In the genomic region with DNA sequence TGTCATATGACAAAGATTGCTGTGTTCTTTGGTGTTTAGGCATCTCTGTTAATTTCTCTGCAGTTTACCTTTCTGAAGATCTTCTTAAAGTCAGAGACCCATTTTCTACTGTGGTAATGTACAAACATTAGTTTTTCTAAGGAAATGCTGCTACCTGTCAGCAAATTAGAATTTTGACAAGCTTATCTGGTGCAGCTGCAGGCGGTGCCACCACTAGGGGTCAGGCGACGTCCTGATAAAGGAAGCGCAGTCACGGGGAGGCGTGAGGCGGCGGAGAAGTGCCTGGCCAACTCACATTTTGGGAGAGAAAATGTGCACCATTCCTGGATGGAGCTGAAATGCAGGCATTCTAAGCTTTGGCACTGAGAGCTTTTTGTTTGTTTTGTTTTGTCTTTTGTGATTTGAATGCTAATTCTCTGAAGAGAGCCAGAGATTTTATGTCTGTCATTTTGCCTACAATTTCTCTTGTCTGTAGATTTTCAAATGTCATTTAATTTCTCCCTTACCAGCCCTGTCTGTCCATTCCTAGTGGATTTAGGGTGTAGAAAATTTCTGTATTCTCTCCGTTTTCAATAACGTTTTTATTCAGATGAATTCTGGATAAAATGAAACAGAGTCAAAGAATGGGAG, we compare ENCODE assay signal across 8 cellular contexts. TPM values are rescaled to one million over a fixed set of nuclear protein-coding genes. Genes with fewer than 3 reads are reported as not detected.
DNase-seq lines count a peak whose midpoint lies in the region; ATAC-seq and TF ChIP-seq lines count a peak whose summit lies in the region.

No MANE protein-coding gene starts in this region.

- H3K9me3 Mint-ChIP-seq in GM23338 = peaks cover 5% of the 10 kb centered on the region; the same call in 1 of the 3 replicates
- no peaks in the 10 kb centered on the region for H3K9me3 Mint-ChIP-seq in activated naive CD4-positive, alpha-beta T cell treated with anti-CD3 and anti-CD28 coated beads for 36 hours

- H3K79me2 ChIP-seq in GM23338 (replicated peaks; ENCODE audit: insufficient read depth) = no peaks in the 10 kb centered on the region

- CTCF ChIA-PET in activated naive CD4-positive, alpha-beta T cell treated with anti-CD3 and anti-CD28 coated beads for 36 hours (lab: Charles Lee) = interaction anchor here (0.7 to 5.4 kb wide), 34 partner anchors 10 to 412 kb away, joined by 3 to 89 read pairs (median 4); partner anchors contain the start of genes ERICH6 and SIAH2

- H3K27ac ChIP-seq in GM23338 (ENCODE audit: low read depth) = no peak overlapping the region
- no peak overlapping the region for H3K27ac ChIP-seq in upper lobe of right lung

- peak; percentile 96 for ATAC-seq in GM23338
- ATAC-seq in SK-N-SH treated with all-trans-retinoic acid at 6 μM for 48 hours = peak; percentile 98
- ATAC-seq in upper lobe of right lung = peak; percentile 95

- peak overlapping the region; percentile 8; the same call in 1 of the 2 replicates for H2AFZ ChIP-seq in GM23338

- no peaks in the 10 kb centered on the region for H3K36me3 Mint-ChIP-seq in GM23338 (ENCODE audit: low read depth)
- H3K36me3 Mint-ChIP-seq in activated naive CD4-positive, alpha-beta T cell treated with anti-CD3 and anti-CD28 coated beads for 36 hours (ENCODE audit: low read depth) = no peaks in the 10 kb centered on the region

- H3K36me3 ChIP-seq in GM23338 (ENCODE audit: insufficient read depth) (no peaks in the 10 kb centered on the region), MG63 (no peaks in the 10 kb centered on the region), upper lobe of right lung (no peaks in the 10 kb centered on the region)

- peaks cover 7% of the 10 kb centered on the region for H3K27me3 Mint-ChIP-seq in GM23338 (ENCODE audit: insufficient read depth, low read depth, poor library complexity)
- peaks cover 6% of the 10 kb centered on the region for H3K27me3 Mint-ChIP-seq in activated naive CD4-positive, alpha-beta T cell treated with anti-CD3 and anti-CD28 coated beads for 36 hours (ENCODE audit: low read depth)

- TF ChIP-seq CTCF in GM23338 (conservative IDR thresholded peaks at IDR 0.05; ENCODE audit: low read depth in 2 of 2) (peak; percentile 98 to 99), upper lobe of right lung (IDR thresholded peaks at IDR 0.05) (peak; percentile 94)

- H3K4me1 Mint-ChIP-seq in GM23338 = no peaks in the 10 kb centered on the region
- H3K4me1 Mint-ChIP-seq in activated naive CD4-positive, alpha-beta T cell treated with anti-CD3 and anti-CD28 coated beads for 36 hours (ENCODE audit: low read depth) = peaks cover 49% of the 10 kb centered on the region

- no peaks in the 10 kb centered on the region for H3K9me2 ChIP-seq in GM23338 (ENCODE audit: insufficient read depth)

- H3K4me3 ChIP-seq in GM23338 (no peak overlapping the region), MG63 (no peak overlapping the region), upper lobe of right lung (no peak overlapping the region)

- no peak overlapping the region for H3K27ac Mint-ChIP-seq in GM23338
- H3K27ac Mint-ChIP-seq in activated naive CD4-positive, alpha-beta T cell treated with anti-CD3 and anti-CD28 coated beads for 36 hours = no peak overlapping the region

- H3K27me3 ChIP-seq in GM23338 (ENCODE audit: insufficient read depth) (no peaks in the 10 kb centered on the region), MG63 (no peaks in the 10 kb centered on the region), upper lobe of right lung (no peaks in the 10 kb centered on the region)

- H3K4me1 ChIP-seq in GM23338 (ENCODE audit: insufficient read depth) (no peaks in the 10 kb centered on the region), upper lobe of right lung (no peaks in the 10 kb centered on the region)

- H3K9me3 ChIP-seq in MG63 (no peaks in the 10 kb centered on the region), upper lobe of right lung (no peaks in the 10 kb centered on the region)

- DNase-seq in EH (ENCODE audit: low read depth) (peak; percentile 68), GM23338 (ENCODE audit: low spot score) (peak; percentile 94), MG63 (peak; percentile 78), glomerular visceral epithelial cell (ENCODE audit: extremely low spot score) (peak; percentile 31), posterior vena cava (ENCODE audit: low spot score) (peak; percentile 96), upper lobe of right lung (peak; percentile 95)
- DNase-seq in activated naive CD4-positive, alpha-beta T cell treated with anti-CD3 and anti-CD28 coated beads for 36 hours = peak; percentile 93

- intact Hi-C loops in activated naive CD4-positive, alpha-beta T cell treated with anti-CD3 and anti-CD28 coated beads for 36 hours (cut with micrococcal nuclease) = loop anchor here (1.0 to 2.0 kb wide), 5 partner anchors 67 to 358 kb away; no protein-coding TSS in a partner anchor
- intact Hi-C loops in posterior vena cava (cut with DNase I) (loop anchor here (2.0 to 10.0 kb wide), 4 partner anchors 63 to 359 kb away; no protein-coding TSS in a partner anchor), upper lobe of right lung (cut with DNase I) (no loop called here)

- no peaks in the 10 kb centered on the region for H4K20me1 ChIP-seq in GM23338 (replicated peaks; ENCODE audit: insufficient read depth)

- H3K4me3 Mint-ChIP-seq in GM23338 = no peak overlapping the region
- no peak overlapping the region for H3K4me3 Mint-ChIP-seq in activated naive CD4-positive, alpha-beta T cell treated with anti-CD3 and anti-CD28 coated beads for 36 hours

- H3F3A ChIP-seq in GM23338 (replicated peaks; ENCODE audit: low read depth) = no peaks in the 10 kb centered on the region

- no peak overlapping the region for H3K4me2 ChIP-seq in GM23338

TF ChIP-seq in GM23338, 12 proteins besides CTCF, POLR2A, EP300 and RAD21 (continues in another document):
- TF ChIP-seq EZH2 (IDR thresholded peaks at IDR 0.05; ENCODE audit: low read depth, unreplicated experiment) (no peak), ZNF331 (CRISPR knock-in tag; IDR thresholded peaks at IDR 0.05; ENCODE audit: low read depth) (no peak), NANOG (IDR thresholded peaks at IDR 0.05; ENCODE audit: borderline replicate concordance) (no peak), STAT1 (IDR thresholded peaks at IDR 0.05; ENCODE audit: unreplicated experiment) (no peak)
- TF ChIP-seq, protein P1, sequence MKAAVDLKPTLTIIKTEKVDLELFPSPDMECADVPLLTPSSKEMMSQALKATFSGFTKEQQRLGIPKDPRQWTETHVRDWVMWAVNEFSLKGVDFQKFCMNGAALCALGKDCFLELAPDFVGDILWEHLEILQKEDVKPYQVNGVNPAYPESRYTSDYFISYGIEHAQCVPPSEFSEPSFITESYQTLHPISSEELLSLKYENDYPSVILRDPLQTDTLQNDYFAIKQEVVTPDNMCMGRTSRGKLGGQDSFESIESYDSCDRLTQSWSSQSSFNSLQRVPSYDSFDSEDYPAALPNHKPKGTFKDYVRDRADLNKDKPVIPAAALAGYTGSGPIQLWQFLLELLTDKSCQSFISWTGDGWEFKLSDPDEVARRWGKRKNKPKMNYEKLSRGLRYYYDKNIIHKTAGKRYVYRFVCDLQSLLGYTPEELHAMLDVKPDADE (IDR thresholded peaks at IDR 0.05) = no peak

TF ChIP-seq in SK-N-SH treated with all-trans-retinoic acid at 6 μM for 48 hours, 23 proteins besides CTCF, POLR2A, EP300 and RAD21 (continues in another document):
- no peak for TF ChIP-seq CSDC2 (CRISPR knock-in tag; IDR thresholded peaks at IDR 0.05)
- no peak for TF ChIP-seq ZNF8 (CRISPR knock-in tag; IDR thresholded peaks at IDR 0.05)
- no peak for TF ChIP-seq SNAI2 (CRISPR knock-in tag; IDR thresholded peaks at IDR 0.05)
- no peak for TF ChIP-seq ISL1 (CRISPR knock-in tag; IDR thresholded peaks at IDR 0.05)
- no peak for TF ChIP-seq OSR1 (CRISPR knock-in tag; IDR thresholded peaks at IDR 0.05)
- TF ChIP-seq TCF4 (CRISPR knock-in tag; IDR thresholded peaks at IDR 0.05; ENCODE audit: borderline replicate concordance) = no peak
- TF ChIP-seq, protein P2, sequence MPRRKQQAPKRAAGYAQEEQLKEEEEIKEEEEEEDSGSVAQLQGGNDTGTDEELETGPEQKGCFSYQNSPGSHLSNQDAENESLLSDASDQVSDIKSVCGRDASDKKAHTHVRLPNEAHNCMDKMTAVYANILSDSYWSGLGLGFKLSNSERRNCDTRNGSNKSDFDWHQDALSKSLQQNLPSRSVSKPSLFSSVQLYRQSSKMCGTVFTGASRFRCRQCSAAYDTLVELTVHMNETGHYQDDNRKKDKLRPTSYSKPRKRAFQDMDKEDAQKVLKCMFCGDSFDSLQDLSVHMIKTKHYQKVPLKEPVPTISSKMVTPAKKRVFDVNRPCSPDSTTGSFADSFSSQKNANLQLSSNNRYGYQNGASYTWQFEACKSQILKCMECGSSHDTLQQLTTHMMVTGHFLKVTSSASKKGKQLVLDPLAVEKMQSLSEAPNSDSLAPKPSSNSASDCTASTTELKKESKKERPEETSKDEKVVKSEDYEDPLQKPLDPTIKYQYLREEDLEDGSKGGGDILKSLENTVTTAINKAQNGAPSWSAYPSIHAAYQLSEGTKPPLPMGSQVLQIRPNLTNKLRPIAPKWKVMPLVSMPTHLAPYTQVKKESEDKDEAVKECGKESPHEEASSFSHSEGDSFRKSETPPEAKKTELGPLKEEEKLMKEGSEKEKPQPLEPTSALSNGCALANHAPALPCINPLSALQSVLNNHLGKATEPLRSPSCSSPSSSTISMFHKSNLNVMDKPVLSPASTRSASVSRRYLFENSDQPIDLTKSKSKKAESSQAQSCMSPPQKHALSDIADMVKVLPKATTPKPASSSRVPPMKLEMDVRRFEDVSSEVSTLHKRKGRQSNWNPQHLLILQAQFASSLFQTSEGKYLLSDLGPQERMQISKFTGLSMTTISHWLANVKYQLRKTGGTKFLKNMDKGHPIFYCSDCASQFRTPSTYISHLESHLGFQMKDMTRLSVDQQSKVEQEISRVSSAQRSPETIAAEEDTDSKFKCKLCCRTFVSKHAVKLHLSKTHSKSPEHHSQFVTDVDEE (CRISPR knock-in tag; IDR thresholded peaks at IDR 0.05) = no peak

RNA-seq across cellular contexts. Expression of gene SIAH2, which starts 24.9 kb away (rescaled TPM):
- 15.3 and 28.8 TPM in 2 replicates for total RNA-seq in GM23338 (2014; rRNA removed; shearing (Covaris generic))
- 6.3 and 6.4 TPM in 2 replicates for polyA plus RNA-seq in GM23338 (2016; fragmentation: Nextera tagmentation; extraction: Ambion mirVana)
- total RNA-seq in MG63 (2014; rRNA removed; shearing (Covaris generic); ENCODE audit: low replicate concordance) = 27.4 and 31.3 TPM in 2 replicates
- total RNA-seq in activated naive CD4-positive, alpha-beta T cell treated with anti-CD3 and anti-CD28 coated beads for 36 hours = 10 to 100 TPM; 67.1 to 68.8 TPM
- total RNA-seq in posterior vena cava (10 to 100 TPM; 30.6 to 37.6 TPM), upper lobe of right lung (16.9 TPM)

Comparison
In these comparisons a context has a peak if more than half of its experiments do, and no peak if none do; other contexts are left out.
1. DNase-seq: peak in every context shown above with its lines; median percentile 96 in posterior vena cava; 95 in upper lobe of right lung; 94 in GM23338; 93 in activated naive CD4-positive, alpha-beta T cell treated with anti-CD3 and anti-CD28 coated beads for 36 hours; 78 in MG63; 68 in EH; 31 in glomerular visceral epithelial cell.